In the genomic region with DNA sequence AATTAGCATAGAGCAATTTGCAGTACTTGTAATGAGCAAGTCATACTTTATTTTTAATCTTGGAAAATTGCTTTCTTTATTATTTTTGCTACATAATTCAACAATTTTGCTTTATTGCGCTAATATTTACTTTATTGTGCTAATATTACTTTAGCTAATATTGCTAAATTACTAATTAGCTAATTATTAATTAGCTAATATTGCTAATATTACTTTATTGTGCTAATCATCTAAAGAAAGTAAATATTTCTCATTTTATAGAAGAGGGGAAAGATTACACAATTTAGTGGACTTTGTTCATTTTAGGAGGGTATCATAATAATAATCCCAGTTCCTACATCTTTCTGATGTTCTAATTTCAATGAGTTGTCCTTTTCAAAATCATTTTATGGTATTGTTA, we compare ENCODE assay signal across 8 cellular contexts.
"Had no signal": no experiment of that assay in that cellular context is flagged by ENCODE, and none has a peak within 500 bp of the region (broad histone marks: within the 10 kb centered on the region; RNA-seq: fewer than 3 reads in every experiment).

No MANE protein-coding gene starts in this region.

- FAIRE-seq: H1, H54, HTR-8/SVneo had no signal

- H3K4me3 ChIP-seq: GM23338 had no signal

- DNase-seq: H9, HCEC 1CT, IMR-90, KBM-7 had no signal

- ATAC-seq: GM23338 had no signal
